ENCODE assay signal across 8 cellular contexts in the genomic region with DNA sequence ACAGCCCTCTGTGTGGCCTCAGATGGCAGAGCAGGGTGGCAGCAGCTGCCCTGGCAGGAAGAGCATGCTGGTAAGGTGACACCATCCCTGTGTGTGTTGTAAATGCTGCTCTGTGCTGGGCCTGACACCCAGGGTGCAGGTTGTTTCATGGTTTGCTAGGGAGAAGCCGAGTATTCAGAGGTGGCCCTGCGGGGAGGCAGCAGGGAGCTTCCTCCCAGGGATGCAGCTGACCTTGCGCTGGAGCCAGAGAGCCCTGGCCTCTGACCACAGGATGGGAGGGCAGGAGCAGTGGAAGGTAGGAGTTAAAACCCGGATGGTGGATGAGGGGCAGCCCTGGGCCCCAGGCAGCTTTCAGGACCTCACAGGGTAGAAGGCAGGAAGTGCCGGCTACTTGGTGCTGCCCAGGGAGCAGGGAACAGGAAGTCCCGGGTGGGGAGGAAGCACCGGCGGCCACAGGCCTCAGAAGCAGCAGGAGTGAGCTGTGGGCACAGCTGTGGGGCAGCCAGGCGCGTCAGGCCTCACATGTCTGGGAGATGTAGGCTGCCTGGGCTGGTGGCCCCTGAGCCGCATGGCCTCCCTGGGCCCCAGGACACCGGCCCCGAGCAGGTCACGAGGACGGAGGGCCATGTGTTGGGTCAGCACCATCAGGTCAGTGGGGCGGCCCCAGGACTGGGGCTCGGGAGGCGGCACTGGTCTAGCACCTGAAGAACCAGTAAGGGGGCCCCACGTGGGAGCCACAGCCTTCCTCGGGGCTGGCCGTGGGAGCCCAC. TPM values are rescaled to one million over a fixed set of nuclear protein-coding genes. Genes with fewer than 3 reads are reported as not detected.
DNase-seq lines count a peak whose midpoint lies in the region; ATAC-seq and TF ChIP-seq lines count a peak whose summit lies in the region.

No MANE protein-coding gene starts in this region.

- H3K27ac ChIP-seq in prostate gland: peak overlapping the region in 1 of 2 donors; percentile 37

- H3K27me3 ChIP-seq in prostate gland (replicated peaks; ENCODE audit: insufficient read depth): no peaks in the 10 kb centered on the region

- no peak for TF ChIP-seq CTCF in prostate gland (IDR thresholded peaks at IDR 0.05)

- WGBS in prostate gland: 64% methylated on average over 18 of the region's 21 CpGs

- peak overlapping the region; percentile 13 to 17 for H3K4me3 ChIP-seq in prostate gland

- no peak for TF ChIP-seq POLR2A in prostate gland (IDR thresholded peaks at IDR 0.05)

- peaks cover 5% of the 10 kb centered on the region for H3K4me1 ChIP-seq in prostate gland (replicated peaks)

- peak; percentile 69 for ATAC-seq in GM19023 (IDR thresholded peaks at IDR 0.05; ENCODE audit: unreplicated experiment)
- ATAC-seq in HG03175 (IDR thresholded peaks at IDR 0.05; ENCODE audit: unreplicated experiment): peak; percentile 67

- peak; percentile 76 for DNase-seq in AG20443 (ENCODE audit: low spot score)
- DNase-seq in activated effector memory CD4-positive, alpha-beta T cell treated with anti-CD3 and anti-CD28 coated beads, Interleukin-2, amount 50 U/mL, for 16 hours: peak; percentile 85
- peak; percentile 96 for DNase-seq in glomerular visceral epithelial cell (ENCODE audit: extremely low spot score)
- DNase-seq in prostate gland (ENCODE audit: low spot score): no peak
- no peak for DNase-seq in NCI-H1048 (lab: John Stamatoyannopoulos, UW)

- H3K9me3 ChIP-seq in prostate gland: no peaks in the 10 kb centered on the region

- H3K36me3 ChIP-seq in prostate gland: no peaks in the 10 kb centered on the region

- intact Hi-C loops in prostate gland (cut with DNase I): no loop called here

TF ChIP-seq in PFSK-1, 5 proteins besides CTCF, POLR2A, EP300 and RAD21:
- TF ChIP-seq TAF1 (IDR thresholded peaks at IDR 0.05; ENCODE audit: borderline replicate concordance, insufficient read depth, low read length) (peak; percentile 92), POLR2AphosphoS5 (IDR thresholded peaks at IDR 0.05; ENCODE audit: low read depth, low read length) (peak; percentile 62), SIN3A (IDR thresholded peaks at IDR 0.05; ENCODE audit: borderline replicate concordance, insufficient read depth, low read length) (no peak), REST (IDR thresholded peaks at IDR 0.05; ENCODE audit: insufficient read depth in 1 of 2, low read depth in 2 of 2, low read length in 2 of 2) (0 out of 4 replicates have a peak, but pooled peaks of 1 of the 2 experiments have one; percentile 37), FOXP2 (optimal IDR thresholded peaks at IDR 0.05; ENCODE audit: borderline replicate concordance, extremely low read depth, extremely low read length, insufficient read depth) (no peak)

RNA-seq across cellular contexts. Expression of gene SH3BP2, which starts 19.1 kb away (rescaled TPM):
- 42.8 TPM for polyA plus RNA-seq in PFSK-1 (2012; ENCODE audit: insufficient read length, low read depth)
- 10 to 100 TPM; 24.3 to 41.3 TPM for total RNA-seq in prostate gland

RNA-seq across cellular contexts. Expression of gene ADD1, which starts 31.6 kb away (rescaled TPM):
- 83.5 TPM for polyA plus RNA-seq in PFSK-1 (2012; ENCODE audit: insufficient read length, low read depth)
- 100 to 1,000 TPM; 164 to 321 TPM for total RNA-seq in prostate gland

RNA-seq across cellular contexts. Expression of gene TNIP2, which starts 55.9 kb away (rescaled TPM):
- 50.8 TPM for polyA plus RNA-seq in PFSK-1 (2012; ENCODE audit: insufficient read length, low read depth)
- total RNA-seq in prostate gland: 10 to 100 TPM; 54.8 to 94.0 TPM

Comparison
In these comparisons a context has a peak if more than half of its experiments do, and no peak if none do; other contexts are left out.
1. DNase-seq: peak in AG20443 (single experiment), activated effector memory CD4-positive, alpha-beta T cell treated with anti-CD3 and anti-CD28 coated beads, Interleukin-2, amount 50 U/mL, for 16 hours (single experiment) and glomerular visceral epithelial cell (single experiment); none in prostate gland (single experiment) and NCI-H1048 (single experiment).